In the genomic region with DNA sequence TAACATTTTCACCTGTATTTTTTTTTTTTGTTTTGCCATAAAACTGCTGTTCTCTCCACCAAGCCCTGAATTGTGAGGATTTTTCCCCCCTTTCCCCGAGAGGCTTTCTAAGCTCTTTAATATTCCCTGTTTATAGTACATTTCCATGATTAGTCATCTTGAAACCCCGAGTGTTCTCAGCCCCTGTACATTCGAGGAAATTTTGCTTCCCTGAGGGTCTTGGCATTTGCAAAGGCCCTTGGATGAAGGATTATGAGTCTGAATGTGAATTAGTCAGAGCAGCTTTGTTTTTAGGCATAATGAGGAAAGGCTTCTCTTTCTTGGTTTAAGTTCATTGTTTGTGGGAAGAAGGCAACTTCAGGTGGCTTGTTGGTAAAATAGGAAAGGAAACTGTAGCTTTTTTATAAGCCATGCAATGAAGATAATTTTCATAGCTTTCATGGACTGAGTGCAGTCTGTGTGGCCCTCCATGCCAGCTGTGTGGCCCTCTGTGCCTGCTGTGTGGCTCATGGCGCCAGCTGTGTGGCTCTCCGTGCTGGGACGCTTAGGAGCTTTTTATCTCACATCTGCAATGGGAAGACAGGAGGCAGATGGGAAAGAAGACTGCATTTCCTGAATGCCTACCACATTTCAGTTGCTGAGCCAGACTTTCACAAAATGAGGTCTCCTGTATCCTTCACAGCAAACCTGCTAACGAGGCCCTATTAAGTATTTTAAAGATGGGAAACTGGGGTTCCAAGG, we compare ENCODE assay signal across 11 cellular contexts.
A peak's percentile ranks its signal among the peaks of the same experiment; 100 is the strongest.
DNase-seq lines count a peak whose midpoint lies in the region; ATAC-seq and TF ChIP-seq lines count a peak whose summit lies in the region.
"Had no signal": no experiment of that assay in that cellular context is flagged by ENCODE, and none has a peak within 500 bp of the region (broad histone marks: within the 10 kb centered on the region; RNA-seq: fewer than 3 reads in every experiment).

No MANE protein-coding gene starts in this region.

- TF ChIP-seq CTCF in Calu3 (IDR thresholded peaks at IDR 0.05; ENCODE audit: unreplicated experiment) (no peak), esophagus squamous epithelium (IDR thresholded peaks at IDR 0.05) (no peak), osteoblast (IDR thresholded peaks at IDR 0.05; ENCODE audit: extremely low read depth, low read depth, low read length) (no peak)

- 35 to 42% methylated on average over 5 to 7 of the region's 7 CpGs for WGBS in esophagus squamous epithelium, 2 donors

- H3K79me2 ChIP-seq in osteoblast (ENCODE audit: insufficient read depth, low read length) = peaks cover 99% of the 10 kb centered on the region

- H3K4me2 ChIP-seq in osteoblast (ENCODE audit: insufficient read depth, low read length) = no peak overlapping the region

- BruUV-seq in Calu3 (replicated peaks; lab: Mats Ljungman, UMichigan) = no TSS peak

- H3K27ac Mint-ChIP-seq in Calu3 (ENCODE audit: unreplicated experiment) = peak overlapping the region; percentile 99
- no peak overlapping the region for H3K27ac Mint-ChIP-seq in activated CD8-positive, alpha-beta T cell treated with anti-CD3 and anti-CD28 coated beads, Interleukin-2, amount 10 ng/mL, durations not matched to agents 7 days and 5 days
- H3K27ac Mint-ChIP-seq: T-cell had no signal

- H3K4me3 ChIP-seq in esophagus squamous epithelium = no peak overlapping the region
- no peak overlapping the region for H3K4me3 ChIP-seq in osteoblast (ENCODE audit: insufficient read depth, low read length)
- H3K4me3 ChIP-seq: heart right ventricle, testis had no signal

- peaks cover 28 to 85% (median 47%) of the 10 kb centered on the region in 3 donors for H3K4me1 ChIP-seq in esophagus squamous epithelium
- H3K4me1 ChIP-seq in osteoblast (ENCODE audit: insufficient read depth, low read length) = peaks cover 60% of the 10 kb centered on the region
- H3K4me1 ChIP-seq: testis had no signal

- H2AFZ ChIP-seq in osteoblast (ENCODE audit: low read length) = no peak overlapping the region

- CTCF ChIA-PET in Calu3 (lab: Charles Lee) = interaction anchor here (0.5 to 2.1 kb wide), 15 partner anchors 10 to 1651 kb away, joined by 3 to 14 read pairs (median 3); no protein-coding TSS in a partner anchor
- CTCF ChIA-PET in activated CD8-positive, alpha-beta T cell treated with anti-CD3 and anti-CD28 coated beads, Interleukin-2, amount 10 ng/mL, durations not matched to agents 7 days and 5 days (lab: Charles Lee) = no interaction called here

- H3K9me3 ChIP-seq in esophagus squamous epithelium (no peaks in the 10 kb centered on the region), osteoblast (ENCODE audit: low read depth, low read length) (no peaks in the 10 kb centered on the region)
- H3K9me3 ChIP-seq: heart right ventricle, testis had no signal

- peaks cover 99% of the 10 kb centered on the region for H3K4me1 Mint-ChIP-seq in Calu3 (ENCODE audit: low read depth, unreplicated experiment)
- H3K4me1 Mint-ChIP-seq in activated CD8-positive, alpha-beta T cell treated with anti-CD3 and anti-CD28 coated beads, Interleukin-2, amount 10 ng/mL, durations not matched to agents 7 days and 5 days (ENCODE audit: low read depth) = no peaks in the 10 kb centered on the region
- H3K4me1 Mint-ChIP-seq: T-cell had no signal

- TF ChIP-seq POLR2A in esophagus squamous epithelium (IDR thresholded peaks at IDR 0.05) = no peak

- DNase-seq in Calu3 (no peak), RPMI8226 (peak; percentile 17), esophagus squamous epithelium (lab: John Stamatoyannopoulos, UW) (no peak), osteoblast (ENCODE audit: insufficient read length, low spot score, missing footprints) (no peak), dedifferentiated amniotic fluid mesenchymal stem cell (ENCODE audit: extremely low spot score) (no peak)
- no peak for DNase-seq in activated CD8-positive, alpha-beta memory T cell treated with anti-CD3 and anti-CD28 coated beads, Interleukin-2, amount 50 U/mL, for 48 hours
- DNase-seq in activated CD8-positive, alpha-beta T cell treated with anti-CD3 and anti-CD28 coated beads, Interleukin-2, amount 10 ng/mL, durations not matched to agents 7 days and 5 days = no peak
- DNase-seq: T-cell, testis had no signal

- H3K36me3 ChIP-seq in esophagus squamous epithelium (no peaks in the 10 kb centered on the region), osteoblast (ENCODE audit: insufficient read depth, low read length) (peaks cover 5% of the 10 kb centered on the region)
- H3K36me3 ChIP-seq: heart right ventricle had no signal

- peak overlapping the region; percentile 64 to 82 (median 75) for H3K27ac ChIP-seq in esophagus squamous epithelium
- peak overlapping the region; percentile 61 for H3K27ac ChIP-seq in osteoblast (ENCODE audit: low read depth, low read length)
- H3K27ac ChIP-seq: heart right ventricle, testis had no signal

- H4K20me1 ChIP-seq in osteoblast (ENCODE audit: insufficient read depth, low read length) = peaks cover 63% of the 10 kb centered on the region

- H3K4me3 Mint-ChIP-seq in Calu3 (ENCODE audit: low read depth, unreplicated experiment) = peak overlapping the region; percentile 66
- H3K4me3 Mint-ChIP-seq in activated CD8-positive, alpha-beta T cell treated with anti-CD3 and anti-CD28 coated beads, Interleukin-2, amount 10 ng/mL, durations not matched to agents 7 days and 5 days = no peak overlapping the region
- H3K4me3 Mint-ChIP-seq: T-cell had no signal

- no peaks in the 10 kb centered on the region for H3K27me3 ChIP-seq in esophagus squamous epithelium
- H3K27me3 ChIP-seq in osteoblast (ENCODE audit: insufficient read depth, low read length) = no peaks in the 10 kb centered on the region
- H3K27me3 ChIP-seq: heart right ventricle, testis had no signal

- H3K36me3 Mint-ChIP-seq in Calu3 (ENCODE audit: insufficient read depth, unreplicated experiment) = peaks cover 50% of the 10 kb centered on the region
- no peaks in the 10 kb centered on the region for H3K36me3 Mint-ChIP-seq in activated CD8-positive, alpha-beta T cell treated with anti-CD3 and anti-CD28 coated beads, Interleukin-2, amount 10 ng/mL, durations not matched to agents 7 days and 5 days (ENCODE audit: low read depth)
- H3K36me3 Mint-ChIP-seq: T-cell had no signal

- H3K27me3 Mint-ChIP-seq in Calu3 (ENCODE audit: unreplicated experiment) = no peaks in the 10 kb centered on the region
- peaks cover 52% of the 10 kb centered on the region for H3K27me3 Mint-ChIP-seq in activated CD8-positive, alpha-beta T cell treated with anti-CD3 and anti-CD28 coated beads, Interleukin-2, amount 10 ng/mL, durations not matched to agents 7 days and 5 days (ENCODE audit: low read depth)

- no peaks in the 10 kb centered on the region for H3K9me3 Mint-ChIP-seq in Calu3 (ENCODE audit: low read depth, unreplicated experiment)
- H3K9me3 Mint-ChIP-seq in activated CD8-positive, alpha-beta T cell treated with anti-CD3 and anti-CD28 coated beads, Interleukin-2, amount 10 ng/mL, durations not matched to agents 7 days and 5 days (ENCODE audit: insufficient read depth) = no peaks in the 10 kb centered on the region
- H3K9me3 Mint-ChIP-seq: T-cell had no signal

- ATAC-seq in GM21515 (IDR thresholded peaks at IDR 0.05; ENCODE audit: unreplicated experiment) = no peak
- ATAC-seq in activated CD8-positive, alpha-beta T cell treated with anti-CD3 and anti-CD28 coated beads, Interleukin-2, amount 10 ng/mL, durations not matched to agents 7 days and 5 days = no peak
- ATAC-seq: T-cell had no signal

- POLR2A ChIA-PET in activated CD8-positive, alpha-beta T cell treated with anti-CD3 and anti-CD28 coated beads, Interleukin-2, amount 10 ng/mL, durations not matched to agents 7 days and 5 days (lab: Charles Lee) = no interaction called here

- intact Hi-C loops in Calu3 (cut with micrococcal nuclease; ENCODE audit: unreplicated experiment) (loop anchor here (2.0 to 10.0 kb wide), 6 partner anchors 51 to 198 kb away; no protein-coding TSS in a partner anchor), esophagus squamous epithelium (cut with DNase I) (no loop called here)
